Comparison of ENCODE assay signal across 21 cellular contexts in genomic region chr13:39311619-39312018, GRCh38.
DNase-seq lines count a peak whose midpoint lies in the region; ATAC-seq and TF ChIP-seq lines count a peak whose summit lies in the region.
"Had no signal": no experiment of that assay in that cellular context is flagged by ENCODE, and none has a peak within 500 bp of the region (broad histone marks: within the 10 kb centered on the region; RNA-seq: fewer than 3 reads in every experiment).

No MANE protein-coding gene starts in this region.

- no peaks in the 10 kb centered on the region for H3K36me3 Mint-ChIP-seq in stimulated activated memory B cell treated with anti-CD40 and anti-IgM and Interleukin-4, amounts not matched to agents 10 μg/mL and 1 μg/mL and 100 μg/mL, for 72 hours
- H3K36me3 Mint-ChIP-seq: activated naive CD4-positive, alpha-beta T cell treated with anti-CD3 and anti-CD28 coated beads, Interleukin-2, amount 50 U/mL, for 24 hours had no signal

- in situ Hi-C loops in mammary epithelial cell (cut with MboI; ENCODE audit: low sequenced_read_pairs in 2 of 2), result no loop called here

- H3K27ac ChIP-seq in mammary epithelial cell (ENCODE audit: insufficient read depth, low read depth, low read length) (no peak overlapping the region), right cardiac atrium (ENCODE audit: low read length) (peak overlapping the region; percentile 31)
- H3K27ac ChIP-seq: neutrophil, PC-9, right lobe of liver, SJSA1, WERI-Rb-1 had no signal

- H3K4me1 Mint-ChIP-seq in stimulated activated memory B cell treated with anti-CD40 and anti-IgM and Interleukin-4, amounts not matched to agents 10 μg/mL and 1 μg/mL and 100 μg/mL, for 72 hours, result peaks cover 9% of the 10 kb centered on the region
- H3K4me1 Mint-ChIP-seq: activated naive CD4-positive, alpha-beta T cell treated with anti-CD3 and anti-CD28 coated beads, Interleukin-2, amount 50 U/mL, for 24 hours; GM23338 had no signal

- no peak overlapping the region for H3K4me2 ChIP-seq in mammary epithelial cell (ENCODE audit: insufficient read depth, low read depth, low read length)
- H3K4me2 ChIP-seq: GM23338, PC-9 had no signal

- BruUV-seq in mammary epithelial cell (replicated peaks; lab: Mats Ljungman, UMichigan), result no TSS peak

- H3K36me3 ChIP-seq in mammary epithelial cell (ENCODE audit: insufficient read depth, low read length), result no peaks in the 10 kb centered on the region
- H3K36me3 ChIP-seq: gastroesophageal sphincter, neutrophil, right lobe of liver, SJSA1, tibial nerve, WERI-Rb-1 had no signal

- no peaks in the 10 kb centered on the region for H3K79me2 ChIP-seq in mammary epithelial cell (ENCODE audit: insufficient read depth, low read length)

- H3K9me3 Mint-ChIP-seq in stimulated activated memory B cell treated with anti-CD40 and anti-IgM and Interleukin-4, amounts not matched to agents 10 μg/mL and 1 μg/mL and 100 μg/mL, for 72 hours, result no peaks in the 10 kb centered on the region
- H3K9me3 Mint-ChIP-seq: activated naive CD4-positive, alpha-beta T cell treated with anti-CD3 and anti-CD28 coated beads, Interleukin-2, amount 50 U/mL, for 24 hours; GM23338 had no signal

- H3K27ac Mint-ChIP-seq in stimulated activated memory B cell treated with anti-CD40 and anti-IgM and Interleukin-4, amounts not matched to agents 10 μg/mL and 1 μg/mL and 100 μg/mL, for 72 hours, result no peak overlapping the region
- H3K27ac Mint-ChIP-seq: activated naive CD4-positive, alpha-beta T cell treated with anti-CD3 and anti-CD28 coated beads, Interleukin-2, amount 50 U/mL, for 24 hours; GM23338 had no signal

- no peak overlapping the region for H3K4me3 Mint-ChIP-seq in stimulated activated memory B cell treated with anti-CD40 and anti-IgM and Interleukin-4, amounts not matched to agents 10 μg/mL and 1 μg/mL and 100 μg/mL, for 72 hours
- H3K4me3 Mint-ChIP-seq: activated naive CD4-positive, alpha-beta T cell treated with anti-CD3 and anti-CD28 coated beads, Interleukin-2, amount 50 U/mL, for 24 hours; GM23338 had no signal

- WGBS in mammary epithelial cell (ENCODE audit: low coverage, missing lambda C conversion rate), result 7% methylated on average over 4 of the region's 4 CpGs
- 49% methylated on average over 4 of the region's 4 CpGs for WGBS in right cardiac atrium

- dilution Hi-C loops in mammary epithelial cell (cut with HindIII; ENCODE audit: low sequenced_read_pairs), result no loop called here

- H4K20me1 ChIP-seq in mammary epithelial cell (ENCODE audit: insufficient read depth, low read length), result no peaks in the 10 kb centered on the region

- intact Hi-C loops in mammary epithelial cell (cut with micrococcal nuclease), result no loop called here
- intact Hi-C loops in right cardiac atrium (cut with DNase I), result no loop called here

- TF ChIP-seq CTCF in mammary epithelial cell (conservative IDR thresholded peaks at IDR 0.05 in 1 of 2, IDR thresholded peaks at IDR 0.05 in 1 of 2; ENCODE audit: extremely low read depth in 1 of 2, insufficient read depth in 1 of 2, low read depth in 1 of 2, low read length in 2 of 2), result no peak

- H3K27me3 ChIP-seq in mammary epithelial cell (ENCODE audit: insufficient read depth, low read length), result no peaks in the 10 kb centered on the region
- no peaks in the 10 kb centered on the region for H3K27me3 ChIP-seq in right cardiac atrium (ENCODE audit: control insufficient read depth, insufficient read depth)
- H3K27me3 ChIP-seq: gastroesophageal sphincter, neutrophil, right lobe of liver, SJSA1, tibial nerve had no signal

- no peaks in the 10 kb centered on the region for H3K9me3 ChIP-seq in mammary epithelial cell (replicated peaks; ENCODE audit: insufficient read depth, low read length)
- no peaks in the 10 kb centered on the region for H3K9me3 ChIP-seq in right cardiac atrium (ENCODE audit: control insufficient read depth, low read length)
- H3K9me3 ChIP-seq: Caco-2, gastroesophageal sphincter, neutrophil, right lobe of liver, SJSA1, tibial nerve had no signal

- no peaks in the 10 kb centered on the region for H3K27me3 Mint-ChIP-seq in stimulated activated memory B cell treated with anti-CD40 and anti-IgM and Interleukin-4, amounts not matched to agents 10 μg/mL and 1 μg/mL and 100 μg/mL, for 72 hours

- DNase-seq in HT1080 (ENCODE audit: low read depth), result peak; percentile 32
- no peak for DNase-seq in mammary epithelial cell
- DNase-seq in right cardiac atrium, result no peak
- no peak for DNase-seq in NCI-H2227 (lab: John Stamatoyannopoulos, UW; ENCODE audit: unreplicated experiment)
- DNase-seq: activated CD4-positive, alpha-beta T cell treated with anti-CD3 and anti-CD28 coated beads, Interleukin-2, amount 50 U/mL, for 48 hours; Caco-2; erythroblast; right lobe of liver; stimulated activated naive CD8-positive, alpha-beta T cell treated with anti-CD3 and anti-CD28 coated beads, Interleukin-15, Interleukin-2, amounts not matched to agents 100 U/mL and 50 U/mL, for 24 hours; T-helper 2 cell; WERI-Rb-1 had no signal

- ATAC-seq in right cardiac atrium, result peak; percentile 65 to 68
- ATAC-seq in stimulated activated memory B cell treated with anti-CD40 and anti-IgM and Interleukin-4, amounts not matched to agents 10 μg/mL and 1 μg/mL and 100 μg/mL, for 72 hours, result peak; percentile 34
- no peak for ATAC-seq in HG03135 (IDR thresholded peaks at IDR 0.05; ENCODE audit: unreplicated experiment)
- no peak for ATAC-seq in GM21360 (IDR thresholded peaks at IDR 0.05; ENCODE audit: unreplicated experiment)
- ATAC-seq: gastroesophageal sphincter; GM23338; right lobe of liver; stimulated activated naive CD8-positive, alpha-beta T cell treated with anti-CD3 and anti-CD28 coated beads, Interleukin-15, Interleukin-2, amounts not matched to agents 100 U/mL and 50 U/mL, for 24 hours had no signal

- H3K4me1 ChIP-seq in mammary epithelial cell (ENCODE audit: insufficient read depth, low read length), result no peaks in the 10 kb centered on the region
- H3K4me1 ChIP-seq in right cardiac atrium (ENCODE audit: control insufficient read depth, insufficient read depth, low read length), result peaks cover 5% of the 10 kb centered on the region
- H3K4me1 ChIP-seq: Caco-2, right lobe of liver, SJSA1 had no signal

- CTCF ChIA-PET in mammary epithelial cell (lab: Charles Lee; ENCODE audit: low non-redundant PET), result no interaction called here

- H3K9ac ChIP-seq in mammary epithelial cell (ENCODE audit: insufficient read depth, low read length), result no peak overlapping the region

- H2AFZ ChIP-seq in mammary epithelial cell (ENCODE audit: low read depth, low read length), result peak overlapping the region; percentile 47
- H2AFZ ChIP-seq: GM23338, PC-9 had no signal

- H3K4me3 ChIP-seq in mammary epithelial cell (replicated peaks in 1 of 3; ENCODE audit: insufficient read depth in 1 of 3, low read depth in 2 of 3, low read length in 3 of 3) (no peak overlapping the region), right cardiac atrium (ENCODE audit: low read length) (no peak overlapping the region)
- H3K4me3 ChIP-seq: gastroesophageal sphincter, GM23338, PC-9, right lobe of liver, SJSA1, tibial nerve had no signal

Comparison
In these comparisons a context has a peak if more than half of its experiments do, and no peak if none do; other contexts are left out.
1. ATAC-seq: peak in right cardiac atrium (2 of 2) and stimulated activated memory B cell treated with anti-CD40 and anti-IgM and Interleukin-4, amounts not matched to agents 10 μg/mL and 1 μg/mL and 100 μg/mL, for 72 hours (single experiment); none in HG03135 (single experiment) and GM21360 (single experiment).